Comparison of ENCODE assay signal across 12 cellular contexts in the genomic region with DNA sequence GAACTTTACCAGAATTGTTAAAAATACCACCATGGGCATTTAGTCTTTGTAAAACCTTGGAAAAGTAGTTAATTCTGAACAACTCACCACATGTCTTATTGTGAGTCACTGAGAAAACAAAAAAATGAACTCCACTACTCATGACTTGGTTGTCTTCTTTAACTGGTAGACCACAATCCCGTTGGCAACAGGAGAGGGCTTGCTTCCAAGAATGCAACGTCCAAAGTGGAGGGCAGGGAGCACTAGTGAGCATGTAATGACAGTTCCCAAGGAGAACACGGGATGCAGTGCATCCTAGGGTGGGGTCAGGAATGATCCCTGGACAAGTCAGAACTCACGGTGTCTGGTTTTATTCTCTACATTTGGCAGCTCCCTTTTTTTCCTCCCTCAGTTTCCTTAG. TPM values are rescaled to one million over a fixed set of nuclear protein-coding genes. Genes with fewer than 3 reads are reported as not detected.
DNase-seq lines count a peak whose midpoint lies in the region; ATAC-seq, FAIRE-seq and TF ChIP-seq lines count a peak whose summit lies in the region.
"Had no signal": no experiment of that assay in that cellular context is flagged by ENCODE, and none has a peak within 500 bp of the region (broad histone marks: within the 10 kb centered on the region; RNA-seq: fewer than 3 reads in every experiment).

No MANE protein-coding gene starts in this region.

- no peaks in the 10 kb centered on the region for H3K4me1 Mint-ChIP-seq in activated CD4-positive, alpha-beta memory T cell treated with anti-CD3 and anti-CD28 coated beads, Interleukin-2, amount 10 ng/mL, durations not matched to agents 7 days and 5 days
- H3K4me1 Mint-ChIP-seq: activated CD4-positive, alpha-beta T cell treated with anti-CD3 and anti-CD28 coated beads, Interleukin-2, amount 10 ng/mL, durations not matched to agents 7 days and 5 days had no signal

- no peak overlapping the region for H3K4me3 ChIP-seq in A549
- no peak overlapping the region for H3K4me3 ChIP-seq in ascending aorta
- no peak overlapping the region for H3K4me3 ChIP-seq in effector memory CD4-positive, alpha-beta T cell (ENCODE audit: insufficient read depth, low read depth, low read length, poor library complexity, severe bottlenecking)

- H3K9me3 ChIP-seq in A549 (no peaks in the 10 kb centered on the region), ascending aorta (no peaks in the 10 kb centered on the region)
- H3K9me3 ChIP-seq in effector memory CD4-positive, alpha-beta T cell (ENCODE audit: control insufficient read depth, low read length) = no peaks in the 10 kb centered on the region

- peaks cover 8% of the 10 kb centered on the region; the same call in 2 of the 3 replicates for H3K4me1 ChIP-seq in A549
- peaks cover 0 to 14% of the 10 kb centered on the region in 2 donors for H3K4me1 ChIP-seq in ascending aorta
- no peaks in the 10 kb centered on the region for H3K4me1 ChIP-seq in effector memory CD4-positive, alpha-beta T cell (ENCODE audit: control insufficient read depth, insufficient read depth, low read length, poor library complexity, severe bottlenecking)
- H3K4me1 ChIP-seq: parathyroid adenoma had no signal

- CTCF ChIA-PET in A549 (lab: Yijun Ruan, JAX) (interaction anchor here (0.8 to 3.2 kb wide), 6 partner anchors 15 to 914 kb away, joined by 3 to 32 read pairs (median 4); a partner anchor contains a TSS), HEK293T (lab: Yijun Ruan, JAX) (no interaction called here)
- CTCF ChIA-PET in activated CD4-positive, alpha-beta memory T cell treated with anti-CD3 and anti-CD28 coated beads, Interleukin-2, amount 10 ng/mL, durations not matched to agents 7 days and 5 days (lab: Charles Lee) = interaction anchor here (1.4 kb wide), 1 partner anchor 16 kb away, joined by 3 read pairs; a partner anchor contains a TSS

- H3K27ac ChIP-seq in A549 = no peak overlapping the region
- peak overlapping the region; percentile 38 to 48 for H3K27ac ChIP-seq in ascending aorta
- H3K27ac ChIP-seq in effector memory CD4-positive, alpha-beta T cell (ENCODE audit: insufficient read depth, low read length, poor library complexity, severe bottlenecking) = no peak overlapping the region
- H3K27ac ChIP-seq: parathyroid adenoma had no signal

- intact Hi-C loops in ascending aorta (cut with DNase I) = loop anchor here (1.0 kb wide), 1 partner anchor 493 kb away; no protein-coding TSS in a partner anchor

- no peaks in the 10 kb centered on the region for H3K27me3 ChIP-seq in ascending aorta
- H3K27me3 ChIP-seq in effector memory CD4-positive, alpha-beta T cell (replicated peaks; ENCODE audit: control insufficient read depth, insufficient read depth, low read length, poor library complexity, severe bottlenecking) = no peaks in the 10 kb centered on the region

- no peak for TF ChIP-seq RAD21 in A549 (conservative IDR thresholded peaks at IDR 0.05 in 1 of 2, IDR thresholded peaks at IDR 0.05 in 1 of 2)

- no peaks in the 10 kb centered on the region for H3K36me3 Mint-ChIP-seq in activated CD4-positive, alpha-beta memory T cell treated with anti-CD3 and anti-CD28 coated beads, Interleukin-2, amount 10 ng/mL, durations not matched to agents 7 days and 5 days (ENCODE audit: low read depth)

- TF ChIP-seq POLR2A in A549 (IDR thresholded peaks at IDR 0.05; ENCODE audit: low read length) = no peak

- peak in 1 of 2 experiments; percentile 62 for DNase-seq in A549 (ENCODE audit: low read depth in 1 of 2, low spot score in 1 of 2)
- DNase-seq in HEK293T (ENCODE audit: extremely low spot score) = peak; percentile 57
- DNase-seq in ascending aorta (ENCODE audit: low spot score in 2 of 2) = peak in 1 of 2 donors; percentile 70
- peak; percentile 85 for DNase-seq in iris pigment epithelial cell (ENCODE audit: low read depth)
- DNase-seq in effector memory CD4-positive, alpha-beta T cell = no peak
- DNase-seq in activated CD4-positive, alpha-beta memory T cell treated with anti-CD3 and anti-CD28 coated beads, Interleukin-2, amount 10 ng/mL, durations not matched to agents 7 days and 5 days = no peak
- DNase-seq in NOMO-1 treated with DMSO at 0.1 percent for 48 hours (lab: John Stamatoyannopoulos, UW; ENCODE audit: unreplicated experiment) = no peak
- DNase-seq: activated CD4-positive, alpha-beta T cell treated with anti-CD3 and anti-CD28 coated beads, Interleukin-2, amount 10 ng/mL, durations not matched to agents 7 days and 5 days; DMS79 had no signal

- ATAC-seq in A549 (peak; percentile 91 to 93), GM21737 (IDR thresholded peaks at IDR 0.05; ENCODE audit: unreplicated experiment) (no peak)

- H3K27ac Mint-ChIP-seq in activated CD4-positive, alpha-beta memory T cell treated with anti-CD3 and anti-CD28 coated beads, Interleukin-2, amount 10 ng/mL, durations not matched to agents 7 days and 5 days = no peak overlapping the region
- H3K27ac Mint-ChIP-seq: activated CD4-positive, alpha-beta T cell treated with anti-CD3 and anti-CD28 coated beads, Interleukin-2, amount 10 ng/mL, durations not matched to agents 7 days and 5 days had no signal

- TF ChIP-seq CTCF in A549 (IDR thresholded peaks at IDR 0.05) (no peak), ascending aorta (IDR thresholded peaks at IDR 0.05) (peak in 1 of 3 experiments; percentile 9)

- H3K9me3 Mint-ChIP-seq in activated CD4-positive, alpha-beta memory T cell treated with anti-CD3 and anti-CD28 coated beads, Interleukin-2, amount 10 ng/mL, durations not matched to agents 7 days and 5 days = no peaks in the 10 kb centered on the region
- H3K9me3 Mint-ChIP-seq: activated CD4-positive, alpha-beta T cell treated with anti-CD3 and anti-CD28 coated beads, Interleukin-2, amount 10 ng/mL, durations not matched to agents 7 days and 5 days had no signal

- POLR2A ChIA-PET in A549 (lab: Yijun Ruan, JAX) = no interaction called here
- POLR2A ChIA-PET in HEK293T (lab: Yijun Ruan, JAX) = no interaction called here
- POLR2A ChIA-PET in activated CD4-positive, alpha-beta memory T cell treated with anti-CD3 and anti-CD28 coated beads, Interleukin-2, amount 10 ng/mL, durations not matched to agents 7 days and 5 days (lab: Charles Lee) = no interaction called here

- FAIRE-seq in A549 (lab: Jason Lieb, UNC) = no peak
- FAIRE-seq: endometrium had no signal

- peak overlapping the region; percentile 14; the same call in 1 of the 3 replicates for H3K4me2 ChIP-seq in A549

- no peaks in the 10 kb centered on the region for H3K36me3 ChIP-seq in ascending aorta
- no peaks in the 10 kb centered on the region for H3K36me3 ChIP-seq in effector memory CD4-positive, alpha-beta T cell (ENCODE audit: control insufficient read depth, insufficient read depth, low read length)

- TF ChIP-seq EP300 in A549 (IDR thresholded peaks at IDR 0.05) = no peak

- H3K27me3 Mint-ChIP-seq in activated CD4-positive, alpha-beta memory T cell treated with anti-CD3 and anti-CD28 coated beads, Interleukin-2, amount 10 ng/mL, durations not matched to agents 7 days and 5 days = peaks cover 18% of the 10 kb centered on the region

- WGBS in A549 (ENCODE audit: missing lambda C conversion rate) = 7% methylated on average over 4 of the region's 4 CpGs

- H3K4me3 Mint-ChIP-seq in activated CD4-positive, alpha-beta memory T cell treated with anti-CD3 and anti-CD28 coated beads, Interleukin-2, amount 10 ng/mL, durations not matched to agents 7 days and 5 days = no peak overlapping the region
- H3K4me3 Mint-ChIP-seq: activated CD4-positive, alpha-beta T cell treated with anti-CD3 and anti-CD28 coated beads, Interleukin-2, amount 10 ng/mL, durations not matched to agents 7 days and 5 days had no signal

TF ChIP-seq in A549, 52 proteins besides CTCF, POLR2A, EP300 and RAD21:
- TF ChIP-seq NR3C1 (IDR thresholded peaks at IDR 0.05) (no peak), MAFK (IDR thresholded peaks at IDR 0.05; ENCODE audit: partially characterized antibody) (no peak), CBX8 (IDR thresholded peaks at IDR 0.05) (no peak)

TF ChIP-seq in HEK293T, 16 proteins besides CTCF, POLR2A, EP300 and RAD21:
- TF ChIP-seq ZNF384 (IDR thresholded peaks at IDR 0.05) = no peak
- TF ChIP-seq FOXA1 (IDR thresholded peaks at IDR 0.05) = no peak
- TF ChIP-seq SP1 (IDR thresholded peaks at IDR 0.05) = no peak
- TF ChIP-seq HDGF (IDR thresholded peaks at IDR 0.05; ENCODE audit: borderline replicate concordance) = no peak
- TF ChIP-seq L3MBTL2 (conservative IDR thresholded peaks at IDR 0.05) = no peak
- TF ChIP-seq TARDBP (IDR thresholded peaks at IDR 0.05) = no peak
- no peak for TF ChIP-seq CTBP1 (IDR thresholded peaks at IDR 0.05; ENCODE audit: borderline replicate concordance)
- TF ChIP-seq LEF1 (IDR thresholded peaks at IDR 0.05; ENCODE audit: borderline replicate concordance) = no peak
- TF ChIP-seq BHLHE40 (IDR thresholded peaks at IDR 0.05; ENCODE audit: borderline replicate concordance) = no peak
- TF ChIP-seq FOXK2 (IDR thresholded peaks at IDR 0.05) = no peak
- TF ChIP-seq, protein P1, sequence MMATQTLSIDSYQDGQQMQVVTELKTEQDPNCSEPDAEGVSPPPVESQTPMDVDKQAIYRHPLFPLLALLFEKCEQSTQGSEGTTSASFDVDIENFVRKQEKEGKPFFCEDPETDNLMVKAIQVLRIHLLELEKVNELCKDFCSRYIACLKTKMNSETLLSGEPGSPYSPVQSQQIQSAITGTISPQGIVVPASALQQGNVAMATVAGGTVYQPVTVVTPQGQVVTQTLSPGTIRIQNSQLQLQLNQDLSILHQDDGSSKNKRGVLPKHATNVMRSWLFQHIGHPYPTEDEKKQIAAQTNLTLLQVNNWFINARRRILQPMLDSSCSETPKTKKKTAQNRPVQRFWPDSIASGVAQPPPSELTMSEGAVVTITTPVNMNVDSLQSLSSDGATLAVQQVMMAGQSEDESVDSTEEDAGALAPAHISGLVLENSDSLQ (IDR thresholded peaks at IDR 0.05) = no peak
- no peak for TF ChIP-seq ARNT (IDR thresholded peaks at IDR 0.05)
- TF ChIP-seq NFRKB (IDR thresholded peaks at IDR 0.05) = no peak
- no peak for TF ChIP-seq FOXM1 (IDR thresholded peaks at IDR 0.05; ENCODE audit: borderline replicate concordance)
- no peak for TF ChIP-seq SUZ12 (IDR thresholded peaks at IDR 0.05)

RNA-seq across cellular contexts. Expression of a gene that starts 15.2 kb away (rescaled TPM):
- polyA plus RNA-seq in A549 (2011; rRNA removed) (0.06 and 0.09 TPM in 2 replicates), A549 (2017; fragmentation: RNase III; extraction: RNeasy Plus Mini Kit Qiagen cat#74134 plus additional on column Dnase treatment) (0.01 to 0.12 TPM (median 0.03 TPM) in 3 replicates)
- polyA plus RNA-seq in A549 (2012; cell fraction: cytosol; rRNA removed) = under 0.01 and 0.03 TPM in 2 replicates
- 0.01 and 0.02 TPM in 2 replicates for polyA plus RNA-seq in A549 (2012; cell fraction: nucleus; rRNA removed)
- polyA minus RNA-seq in A549 (2011; rRNA and poly(A)+ RNA removed) = 0.04 and 0.10 TPM in 2 replicates
- total RNA-seq in ascending aorta = 61.7 TPM
- under 1 TPM in 1 of 2 experiments, not detected in 1; under 0.01 TPM for total RNA-seq in activated CD4-positive, alpha-beta memory T cell treated with anti-CD3 and anti-CD28 coated beads, Interleukin-2, amount 10 ng/mL, durations not matched to agents 7 days and 5 days

Comparison
In these comparisons a context has a peak if more than half of its experiments do, and no peak if none do; other contexts are left out.
1. DNase-seq: peak in HEK293T (single experiment) and iris pigment epithelial cell (single experiment); none in effector memory CD4-positive, alpha-beta T cell (0 of 3), activated CD4-positive, alpha-beta memory T cell treated with anti-CD3 and anti-CD28 coated beads, Interleukin-2, amount 10 ng/mL, durations not matched to agents 7 days and 5 days (single experiment) and NOMO-1 treated with DMSO at 0.1 percent for 48 hours (single experiment).
2. H3K27ac ChIP-seq: peak in ascending aorta (2 of 2); none in A549 (0 of 2) and effector memory CD4-positive, alpha-beta T cell (single experiment).
3. RNA of a gene that starts 15.2 kb away (total RNA-seq): 61.7 TPM in ascending aorta (single experiment); under 0.01 TPM in activated CD4-positive, alpha-beta memory T cell treated with anti-CD3 and anti-CD28 coated beads, Interleukin-2, amount 10 ng/mL, durations not matched to agents 7 days and 5 days; every median in the first group is over 10 times any median in the second.